ENCODE assay signal across 10 cellular contexts in genomic region chr11:32792111-32792947, GRCh38. TPM values are rescaled to one million over a fixed set of nuclear protein-coding genes. Genes with fewer than 3 reads are reported as not detected.
DNase-seq lines count a peak whose midpoint lies in the region; ATAC-seq, FAIRE-seq and TF ChIP-seq lines count a peak whose summit lies in the region.
"Had no signal": no experiment of that assay in that cellular context is flagged by ENCODE, and none has a peak within 500 bp of the region (broad histone marks: within the 10 kb centered on the region; RNA-seq: fewer than 3 reads in every experiment).

No MANE protein-coding gene starts in this region.

- peak; percentile 7 for ATAC-seq in HG03378 (IDR thresholded peaks at IDR 0.05; ENCODE audit: unreplicated experiment)
- no peak for ATAC-seq in gastrocnemius medialis
- no peak for ATAC-seq in mucosa of descending colon
- no peak for ATAC-seq in GM19351 (IDR thresholded peaks at IDR 0.05; ENCODE audit: unreplicated experiment)

- H3K27me3 ChIP-seq in dorsolateral prefrontal cortex (peaks cover 0 to 8% (median 0%) of the 10 kb centered on the region in 45 donors), gastrocnemius medialis (no peaks in the 10 kb centered on the region)

- in situ Hi-C loops in gastrocnemius medialis (cut with MboI; ENCODE audit: low sequenced_read_pairs in 4 of 4): loop anchor here in 2 of 4 donors (10.0 to 25.0 kb wide), 2 partner anchors 468 to 480 kb away; no protein-coding TSS in a partner anchor

- peak; percentile 82 for FAIRE-seq in GM19239 (lab: Jason Lieb, UNC)

- TF ChIP-seq CTCF in dorsolateral prefrontal cortex (IDR thresholded peaks at IDR 0.05 in 54 of 56, conservative IDR thresholded peaks at IDR 0.05 in 2 of 56; ENCODE audit: low read depth in 1 of 56, partially characterized antibody in 56 of 56) (no peak), gastrocnemius medialis (IDR thresholded peaks at IDR 0.05 in 4 of 5, conservative IDR thresholded peaks at IDR 0.05 in 1 of 5) (no peak), mucosa of descending colon (IDR thresholded peaks at IDR 0.05) (no peak)

- H3K36me3 ChIP-seq in gastrocnemius medialis (no peaks in the 10 kb centered on the region), mucosa of descending colon (ENCODE audit: low read depth) (no peaks in the 10 kb centered on the region)
- H3K36me3 ChIP-seq: upper lobe of right lung had no signal

- intact Hi-C loops in dorsolateral prefrontal cortex (cut with DNase I): loop anchor here in 1 of 2 donors (10.0 kb wide), 1 partner anchor 468 kb away; no protein-coding TSS in a partner anchor
- intact Hi-C loops in gastrocnemius medialis (cut with DNase I; ENCODE audit: low total_unique reads): loop anchor here (5.0 kb wide), 1 partner anchor 470 kb away; no protein-coding TSS in a partner anchor
- intact Hi-C loops in mucosa of descending colon (cut with DNase I, micrococcal nuclease): loop anchor here in 1 of 2 donors (10.0 kb wide), 1 partner anchor 468 kb away; no protein-coding TSS in a partner anchor

- H3K9me3 ChIP-seq in gastrocnemius medialis (no peaks in the 10 kb centered on the region), mucosa of descending colon (no peaks in the 10 kb centered on the region)
- H3K9me3 ChIP-seq: upper lobe of right lung had no signal

- DNase-seq in GM19239 (ENCODE audit: insufficient read length, low spot score): no peak
- DNase-seq in dorsolateral prefrontal cortex: no peak
- DNase-seq in gastrocnemius medialis: no peak
- DNase-seq in GM19240 (ENCODE audit: insufficient read length, low spot score): no peak
- DNase-seq in D341Med (ENCODE audit: low spot score): no peak
- no peak for DNase-seq in mucosa of descending colon
- DNase-seq: upper lobe of right lung had no signal

- H3K27ac ChIP-seq in dorsolateral prefrontal cortex: no peak overlapping the region
- H3K27ac ChIP-seq in gastrocnemius medialis: no peak overlapping the region
- H3K27ac ChIP-seq: upper lobe of right lung had no signal

- H3K4me3 ChIP-seq in dorsolateral prefrontal cortex (peak overlapping the region in 50 of 59 donors; percentile 1 to 61 (median 39)), gastrocnemius medialis (peak overlapping the region in 3 of 4 donors; percentile 13 to 28 (median 28)), mucosa of descending colon (no peak overlapping the region)
- H3K4me3 ChIP-seq: lung, upper lobe of right lung had no signal

- no peak for TF ChIP-seq POLR2A in gastrocnemius medialis (IDR thresholded peaks at IDR 0.05)

- peaks cover 0 to 3% of the 10 kb centered on the region in 2 donors for H3K4me1 ChIP-seq in gastrocnemius medialis
- H3K4me1 ChIP-seq in mucosa of descending colon (ENCODE audit: low read depth): no peaks in the 10 kb centered on the region
- H3K4me1 ChIP-seq: upper lobe of right lung had no signal

RNA-seq across cellular contexts. Expression of gene CCDC73, which starts 2.1 kb away (rescaled TPM):
- total RNA-seq in dorsolateral prefrontal cortex (under 1 TPM in 3 of 120 experiments, not detected in 117; 0.07 to 0.43 (median 0.31) TPM), gastrocnemius medialis (not detected), mucosa of descending colon (not detected)
- total RNA-seq: upper lobe of right lung had no signal

RNA-seq across cellular contexts. Expression of gene PRRG4, which starts 37.4 kb away (rescaled TPM):
- 1 to 10 TPM in 8 of 120 experiments, under 1 TPM in 110, not detected in 2; 0.11 to 1.7 (median 0.38) TPM for total RNA-seq in dorsolateral prefrontal cortex
- 1 to 10 TPM in 1 of 4 donors, under 1 TPM in 3; 0.46 to 1.8 (median 0.75) TPM for total RNA-seq in gastrocnemius medialis
- total RNA-seq in mucosa of descending colon: 10 to 100 TPM in 2 of 3 donors, 1 to 10 TPM in 1; 8.6 to 18.9 (median 15.1) TPM
